ENCODE assay signal across 20 cellular contexts in the genomic region with DNA sequence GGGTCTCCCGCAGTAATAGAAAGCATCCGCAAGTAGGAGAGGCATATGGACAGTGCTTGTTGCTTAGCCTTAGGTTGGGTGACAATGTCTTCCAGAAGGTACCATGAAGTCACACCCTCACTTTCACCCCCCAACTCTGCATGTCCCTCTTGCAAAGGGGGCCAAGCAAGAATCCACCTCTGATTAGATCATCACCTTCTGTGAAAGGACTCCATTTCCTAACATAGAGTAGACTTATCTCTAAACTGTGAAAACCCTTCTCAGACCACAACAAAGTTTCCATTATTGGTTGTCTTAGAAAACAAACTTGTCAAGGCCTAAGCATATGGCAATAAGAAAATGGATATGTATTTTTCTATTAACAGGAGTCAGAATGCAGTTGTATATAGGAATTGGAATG.
"Had no signal": no experiment of that assay in that cellular context is flagged by ENCODE, and none has a peak within 500 bp of the region (broad histone marks: within the 10 kb centered on the region; RNA-seq: fewer than 3 reads in every experiment).

No MANE protein-coding gene starts in this region.

- H3K9ac ChIP-seq: parathyroid adenoma had no signal

- ATAC-seq: effector memory CD8-positive, alpha-beta T cell; psoas muscle; sciatic nerve; stimulated activated memory B cell treated with anti-CD40 and anti-IgM and Interleukin-4, amounts not matched to agents 10 μg/mL and 1 μg/mL and 100 μg/mL, for 72 hours had no signal

- H3K27ac ChIP-seq: heart left ventricle, parathyroid adenoma, psoas muscle, spleen, stomach, thoracic aorta, transverse colon had no signal

- H3K79me2 ChIP-seq: parathyroid adenoma had no signal

- H2AFZ ChIP-seq: parathyroid adenoma had no signal

- H3K4me1 ChIP-seq: parathyroid adenoma, psoas muscle, transverse colon had no signal

- H3K27me3 ChIP-seq: heart left ventricle, spleen, stomach, transverse colon had no signal

- DNase-seq: effector memory CD8-positive, alpha-beta T cell; erythroblast; hippocampal formation; mesendoderm; naive B cell; retina; spleen; stimulated activated CD4-positive, alpha-beta T cell treated with anti-CD3 and anti-CD28 coated beads, Interleukin-15, amount 100 ng/mL, for 24 hours; stimulated activated CD4-positive, alpha-beta T cell treated with anti-CD3 and anti-CD28 coated beads, Interleukin-1b, Interleukin-23, amount 100 ng/mL, for 48 hours; stimulated activated CD4-positive, alpha-beta T cell treated with anti-CD3 and anti-CD28 coated beads, Interleukin-4, amount 100 ng/mL, for 24 hours; substantia nigra; transverse colon had no signal

- FAIRE-seq: frontal cortex had no signal

- H3K9me3 ChIP-seq: heart left ventricle, psoas muscle, spleen, stomach, thoracic aorta, transverse colon had no signal

- H3K4me3 ChIP-seq: heart left ventricle, psoas muscle, spleen, stomach, thoracic aorta, transverse colon had no signal

- H3K36me3 ChIP-seq: heart left ventricle, spleen, stomach, thoracic aorta, transverse colon had no signal
